ENCODE assay signal across 18 cellular contexts in the genomic region with DNA sequence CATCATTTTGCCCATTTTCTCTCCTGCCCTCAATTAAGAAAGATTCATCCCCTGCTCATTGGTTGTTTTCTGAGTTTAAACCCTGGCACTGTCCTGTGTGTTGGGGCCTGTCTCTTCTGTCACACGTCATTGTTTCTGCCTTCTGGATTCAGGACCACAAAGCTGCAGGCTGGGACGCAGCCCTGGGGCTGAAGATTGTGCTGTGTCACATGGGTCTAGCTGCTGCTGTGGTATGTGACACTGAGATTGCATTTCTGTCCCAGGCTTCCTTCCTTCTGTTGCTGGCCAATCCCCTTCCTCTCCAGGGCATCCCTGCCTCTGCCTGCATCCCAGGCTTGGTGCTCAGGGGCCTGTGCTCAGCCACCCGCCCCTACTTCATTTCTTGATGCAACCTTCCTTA. TPM values are rescaled to one million over a fixed set of nuclear protein-coding genes. Genes with fewer than 3 reads are reported as not detected.
DNase-seq lines count a peak whose midpoint lies in the region; ATAC-seq and TF ChIP-seq lines count a peak whose summit lies in the region.
"Had no signal": no experiment of that assay in that cellular context is flagged by ENCODE, and none has a peak within 500 bp of the region (broad histone marks: within the 10 kb centered on the region; RNA-seq: fewer than 3 reads in every experiment).

No MANE protein-coding gene starts in this region.

- H2BK12ac ChIP-seq in neuronal stem cell (ENCODE audit: low read length) = no peak overlapping the region

- no peak overlapping the region for H3K4me2 ChIP-seq in neuronal stem cell (ENCODE audit: insufficient read depth, low read length, poor library complexity, severe bottlenecking)
- H3K4me2 ChIP-seq: A549 had no signal

- H2BK5ac ChIP-seq in neuronal stem cell (ENCODE audit: low read length) = no peak overlapping the region

- no peaks in the 10 kb centered on the region for H3K36me3 ChIP-seq in neuronal stem cell (replicated peaks in 1 of 2; ENCODE audit: control insufficient read depth in 2 of 2, insufficient read depth in 2 of 2, low read length in 2 of 2)
- H3K36me3 ChIP-seq: BE2C had no signal

- no peak overlapping the region for H2BK120ac ChIP-seq in neuronal stem cell (ENCODE audit: low read depth, low read length)

- H3K9me3 Mint-ChIP-seq in brain (no peaks in the 10 kb centered on the region), glutamatergic neuron (ENCODE audit: unreplicated experiment) (peaks cover 8% of the 10 kb centered on the region)
- no peaks in the 10 kb centered on the region for H3K9me3 Mint-ChIP-seq in activated naive CD8-positive, alpha-beta T cell treated with anti-CD3 and anti-CD28 coated beads, Interleukin-2, amount 50 U/mL, for 24 hours
- H3K9me3 Mint-ChIP-seq: CD4-positive, alpha-beta memory T cell had no signal

- H3K4me1 Mint-ChIP-seq in brain (peaks cover 54% of the 10 kb centered on the region), glutamatergic neuron (ENCODE audit: low read depth, unreplicated experiment) (peaks cover 22% of the 10 kb centered on the region)
- no peaks in the 10 kb centered on the region for H3K4me1 Mint-ChIP-seq in activated naive CD8-positive, alpha-beta T cell treated with anti-CD3 and anti-CD28 coated beads, Interleukin-2, amount 50 U/mL, for 24 hours
- H3K4me1 Mint-ChIP-seq: CD4-positive, alpha-beta memory T cell had no signal

- no peak for TF ChIP-seq CTCF in brain (conservative IDR thresholded peaks at IDR 0.05)
- no peak for TF ChIP-seq CTCF in glutamatergic neuron (IDR thresholded peaks at IDR 0.05; ENCODE audit: partially characterized antibody, unreplicated experiment)

- H3K27me3 ChIP-seq in neuronal stem cell (ENCODE audit: control insufficient read depth in 3 of 3, insufficient read depth in 3 of 3, low read depth in 1 of 3, low read length in 3 of 3) = no peaks in the 10 kb centered on the region
- H3K27me3 ChIP-seq: BE2C had no signal

- WGBS in neuronal stem cell (ENCODE audit: extremely low coverage in 2 of 2, insufficient read length in 2 of 2, insufficient replicate concordance in 1 of 2), 2 donors = no CpG with 5 or more reads among the region's 3 CpGs

- H3K18ac ChIP-seq in neuronal stem cell (ENCODE audit: low read length) = no peak overlapping the region

- ATAC-seq in GM19328 (IDR thresholded peaks at IDR 0.05; ENCODE audit: unreplicated experiment) = no peak
- ATAC-seq in activated naive CD8-positive, alpha-beta T cell treated with anti-CD3 and anti-CD28 coated beads, Interleukin-2, amount 50 U/mL, for 24 hours = no peak
- ATAC-seq: A549 had no signal

- peak overlapping the region; percentile 65 for H2AFZ ChIP-seq in neuronal stem cell (ENCODE audit: low read length)
- H2AFZ ChIP-seq: GM23248 had no signal

- H3K79me1 ChIP-seq in neuronal stem cell (ENCODE audit: low read depth, low read length) = no peaks in the 10 kb centered on the region

- no peak overlapping the region for H3K4ac ChIP-seq in neuronal stem cell (ENCODE audit: low read length)

- no peak overlapping the region for H3K4me3 Mint-ChIP-seq in brain
- H3K4me3 Mint-ChIP-seq in glutamatergic neuron (ENCODE audit: unreplicated experiment) = no peak overlapping the region
- no peak overlapping the region for H3K4me3 Mint-ChIP-seq in activated naive CD8-positive, alpha-beta T cell treated with anti-CD3 and anti-CD28 coated beads, Interleukin-2, amount 50 U/mL, for 24 hours
- H3K4me3 Mint-ChIP-seq: CD4-positive, alpha-beta memory T cell had no signal

- peaks cover 5 to 14% of the 10 kb centered on the region in 2 donors for H3K4me1 ChIP-seq in neuronal stem cell (ENCODE audit: control insufficient read depth in 2 of 2, insufficient read depth in 1 of 2, low read depth in 1 of 2, low read length in 2 of 2)
- H3K4me1 ChIP-seq: A549, BE2C had no signal

- H3K4me3 ChIP-seq in neuronal stem cell (ENCODE audit: low read length in 2 of 2) = no peak overlapping the region
- H3K4me3 ChIP-seq: A549, GM23248 had no signal

- H3K36me3 Mint-ChIP-seq in brain (no peaks in the 10 kb centered on the region), glutamatergic neuron (ENCODE audit: unreplicated experiment) (no peaks in the 10 kb centered on the region)
- H3K36me3 Mint-ChIP-seq in activated naive CD8-positive, alpha-beta T cell treated with anti-CD3 and anti-CD28 coated beads, Interleukin-2, amount 50 U/mL, for 24 hours (ENCODE audit: low read depth) = no peaks in the 10 kb centered on the region
- H3K36me3 Mint-ChIP-seq: CD4-positive, alpha-beta memory T cell had no signal

- no peak overlapping the region for H4K8ac ChIP-seq in neuronal stem cell (ENCODE audit: low read depth, low read length)

- H4K91ac ChIP-seq in neuronal stem cell (ENCODE audit: low read depth, low read length, poor library complexity) = no peak overlapping the region

- H3K27me3 Mint-ChIP-seq in brain (peaks cover 2% of the 10 kb centered on the region), glutamatergic neuron (ENCODE audit: unreplicated experiment) (peaks cover 6% of the 10 kb centered on the region)
- peaks cover 10% of the 10 kb centered on the region for H3K27me3 Mint-ChIP-seq in activated naive CD8-positive, alpha-beta T cell treated with anti-CD3 and anti-CD28 coated beads, Interleukin-2, amount 50 U/mL, for 24 hours

- H3K23ac ChIP-seq in neuronal stem cell (ENCODE audit: low read depth, low read length, poor library complexity) = peak overlapping the region; percentile 18

- H3K27ac Mint-ChIP-seq in brain (peak overlapping the region in 4 of 5 experiments; percentile 5 to 64 (median 30)), glutamatergic neuron (ENCODE audit: unreplicated experiment) (peak overlapping the region; percentile 4)
- H3K27ac Mint-ChIP-seq in activated naive CD8-positive, alpha-beta T cell treated with anti-CD3 and anti-CD28 coated beads, Interleukin-2, amount 50 U/mL, for 24 hours = no peak overlapping the region
- H3K27ac Mint-ChIP-seq: CD4-positive, alpha-beta memory T cell had no signal

- H3K14ac ChIP-seq in neuronal stem cell (ENCODE audit: low read length) = no peak overlapping the region

- no peak overlapping the region for H2AK5ac ChIP-seq in neuronal stem cell (ENCODE audit: low read depth, low read length)

- H3K27ac ChIP-seq in neuronal stem cell (replicated peaks; ENCODE audit: low read length) = no peak overlapping the region
- H3K27ac ChIP-seq: A549, C4-2B, GM23248 had no signal

- no peak overlapping the region for H2BK15ac ChIP-seq in neuronal stem cell (ENCODE audit: low read length)

- no peak overlapping the region for H3K9ac ChIP-seq in neuronal stem cell (ENCODE audit: low read depth, low read length, poor library complexity)
- H3K9ac ChIP-seq: GM23248 had no signal

- no peaks in the 10 kb centered on the region for H3K9me3 ChIP-seq in neuronal stem cell (replicated peaks in 1 of 2; ENCODE audit: control insufficient read depth in 2 of 2, insufficient read depth in 1 of 2, low read depth in 1 of 2, low read length in 2 of 2)
- H3K9me3 ChIP-seq: A549, BE2C had no signal

- DNase-seq in glutamatergic neuron = no peak
- DNase-seq in islet precursor cell = peak; percentile 77
- DNase-seq in neuronal stem cell (ENCODE audit: low spot score) = no peak
- DNase-seq in HPDE6-E6E7 (ENCODE audit: extremely low spot score) = no peak
- DNase-seq in activated naive CD8-positive, alpha-beta T cell treated with anti-CD3 and anti-CD28 coated beads, Interleukin-2, amount 50 U/mL, for 24 hours = no peak
- DNase-seq: BE2C; CD4-positive, alpha-beta memory T cell; DMS153; DMS79 treated with DMSO at 0.1 percent for 48 hours; GF-D8; GM23248; H7; IMR-90 had no signal

RNA-seq across cellular contexts. Expression of a gene that starts 28.9 kb away (rescaled TPM):
- 25.6 TPM for polyA plus RNA-seq in brain (ENCODE audit: insufficient read depth, low read depth, low replicate concordance)
- 86.6 TPM for total RNA-seq in glutamatergic neuron (ENCODE audit: unreplicated experiment)
- 2.4 TPM for polyA plus RNA-seq in neuronal stem cell (2013, experiment 1 of 2)
- polyA plus RNA-seq in neuronal stem cell (2013, experiment 2 of 2) = 2.7 TPM
- total RNA-seq: CD4-positive, alpha-beta memory T cell; HT-29 had no signal
- polyA plus RNA-seq: CD4-positive, alpha-beta memory T cell had no signal

RNA-seq across cellular contexts. Expression of a gene that starts 40.0 kb away (rescaled TPM):
- polyA plus RNA-seq in brain (ENCODE audit: insufficient read depth, low read depth, low replicate concordance) = 94.2 TPM
- 192 TPM for total RNA-seq in glutamatergic neuron (ENCODE audit: unreplicated experiment)
- 243 TPM for polyA plus RNA-seq in neuronal stem cell (2013, experiment 1 of 2)
- 246 TPM for polyA plus RNA-seq in neuronal stem cell (2013, experiment 2 of 2)
- polyA plus RNA-seq: CD4-positive, alpha-beta memory T cell had no signal
